ENCODE assay signal across 18 cellular contexts in the genomic region with DNA sequence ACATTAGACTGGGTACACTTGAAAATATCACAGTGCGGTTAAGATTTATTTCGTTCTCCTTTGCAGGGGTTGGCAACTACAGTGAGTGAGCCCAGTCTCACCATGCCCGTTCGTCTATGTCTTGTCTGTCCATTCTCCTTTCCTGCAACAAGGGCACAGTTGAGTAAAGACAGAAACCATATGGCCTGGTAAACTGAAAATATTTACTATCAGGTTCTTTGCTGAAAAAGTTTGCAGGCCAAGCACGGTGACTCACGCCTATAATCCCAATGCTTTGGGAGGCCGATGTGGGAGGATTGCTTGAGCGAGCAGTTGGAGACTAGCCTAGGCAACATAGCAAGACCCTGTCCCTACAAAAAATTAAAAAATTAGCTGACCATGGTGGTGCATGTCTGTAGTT.
"Had no signal": no experiment of that assay in that cellular context is flagged by ENCODE, and none has a peak within 500 bp of the region (broad histone marks: within the 10 kb centered on the region; RNA-seq: fewer than 3 reads in every experiment).

No MANE protein-coding gene starts in this region.

- DNase-seq: activated B cell treated with CpG ODN at 0.5 μM for 24 hours; activated CD4-positive, alpha-beta T cell treated with anti-CD3 and anti-CD28 coated beads, Interleukin-2, amount 10 ng/mL, durations not matched to agents 7 days and 5 days; activated naive CD4-positive, alpha-beta T cell treated with anti-CD3 and anti-CD28 coated beads, Interleukin-2, amount 10 ng/mL, durations not matched to agents 7 days and 5 days; activated T-cell treated with anti-CD3 and anti-CD28 coated beads for 4 hours; caudate nucleus; colonic mucosa; effector CD4-positive, alpha-beta T cell; immature natural killer cell; mucosa of descending colon; natural killer cell; occipital lobe; stimulated activated CD4-positive, alpha-beta T cell treated with anti-CD3 and anti-CD28 coated beads, Interleukin-12 subunit alpha, Interleukin-12 subunit beta, amount 100 ng/mL, for 4 hours; stimulated activated CD4-positive, alpha-beta T cell treated with anti-CD3 and anti-CD28 coated beads, Interleukin-2, amount 100 ng/mL, for 48 hours had no signal

- H3K27ac ChIP-seq: colonic mucosa, prostate gland, thoracic aorta, vagina had no signal

- H3K27me3 ChIP-seq: colonic mucosa, vagina had no signal

- H3K36me3 ChIP-seq: colonic mucosa, prostate gland, thoracic aorta, vagina had no signal

- H3K9me3 ChIP-seq: colonic mucosa, mucosa of descending colon, prostate gland, thoracic aorta, vagina had no signal

- H3K4me3 ChIP-seq: colonic mucosa, mucosa of descending colon, prostate gland, thoracic aorta, vagina had no signal

- ATAC-seq: left colon, mucosa of descending colon, natural killer cell, sciatic nerve had no signal

- H3K4me1 ChIP-seq: colonic mucosa, prostate gland, vagina had no signal
